In the genomic region with DNA sequence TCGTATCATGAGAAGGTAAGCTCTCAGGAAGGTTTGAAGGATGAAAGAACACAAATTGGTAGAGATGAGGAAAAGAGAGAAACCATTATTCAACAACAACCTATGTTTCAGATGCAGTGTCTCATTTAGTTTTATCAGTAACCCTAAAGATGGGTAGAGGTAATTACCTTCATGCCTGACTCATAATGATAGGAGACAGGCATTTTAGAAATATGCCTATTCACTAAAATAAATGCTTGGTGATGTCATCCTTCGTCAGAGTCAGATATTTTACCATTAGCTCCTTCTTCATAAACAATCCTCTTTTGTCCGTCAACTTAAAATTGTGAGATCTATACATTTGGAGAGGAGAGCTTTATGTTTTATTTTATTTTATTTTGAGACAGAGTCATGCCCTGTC, we compare ENCODE assay signal across 1 cellular context.
TF ChIP-seq lines count a peak whose summit lies in the region.

No MANE protein-coding gene starts in this region.

TF ChIP-seq in HepG2, 621 proteins besides CTCF, POLR2A, EP300 and RAD21:
- 0 out of 2 replicates have a peak, but pooled peaks have one; percentile 16 for TF ChIP-seq CREB1 (IDR thresholded peaks at IDR 0.05)
- no peak for TF ChIP-seq CREB1 (CRISPR knock-in tag; IDR thresholded peaks at IDR 0.05)
- peak; percentile 63 for TF ChIP-seq ATF7 (IDR thresholded peaks at IDR 0.05)
- TF ChIP-seq ATF7 (CRISPR knock-in tag; IDR thresholded peaks at IDR 0.05): no peak
- TF ChIP-seq, protein P1, sequence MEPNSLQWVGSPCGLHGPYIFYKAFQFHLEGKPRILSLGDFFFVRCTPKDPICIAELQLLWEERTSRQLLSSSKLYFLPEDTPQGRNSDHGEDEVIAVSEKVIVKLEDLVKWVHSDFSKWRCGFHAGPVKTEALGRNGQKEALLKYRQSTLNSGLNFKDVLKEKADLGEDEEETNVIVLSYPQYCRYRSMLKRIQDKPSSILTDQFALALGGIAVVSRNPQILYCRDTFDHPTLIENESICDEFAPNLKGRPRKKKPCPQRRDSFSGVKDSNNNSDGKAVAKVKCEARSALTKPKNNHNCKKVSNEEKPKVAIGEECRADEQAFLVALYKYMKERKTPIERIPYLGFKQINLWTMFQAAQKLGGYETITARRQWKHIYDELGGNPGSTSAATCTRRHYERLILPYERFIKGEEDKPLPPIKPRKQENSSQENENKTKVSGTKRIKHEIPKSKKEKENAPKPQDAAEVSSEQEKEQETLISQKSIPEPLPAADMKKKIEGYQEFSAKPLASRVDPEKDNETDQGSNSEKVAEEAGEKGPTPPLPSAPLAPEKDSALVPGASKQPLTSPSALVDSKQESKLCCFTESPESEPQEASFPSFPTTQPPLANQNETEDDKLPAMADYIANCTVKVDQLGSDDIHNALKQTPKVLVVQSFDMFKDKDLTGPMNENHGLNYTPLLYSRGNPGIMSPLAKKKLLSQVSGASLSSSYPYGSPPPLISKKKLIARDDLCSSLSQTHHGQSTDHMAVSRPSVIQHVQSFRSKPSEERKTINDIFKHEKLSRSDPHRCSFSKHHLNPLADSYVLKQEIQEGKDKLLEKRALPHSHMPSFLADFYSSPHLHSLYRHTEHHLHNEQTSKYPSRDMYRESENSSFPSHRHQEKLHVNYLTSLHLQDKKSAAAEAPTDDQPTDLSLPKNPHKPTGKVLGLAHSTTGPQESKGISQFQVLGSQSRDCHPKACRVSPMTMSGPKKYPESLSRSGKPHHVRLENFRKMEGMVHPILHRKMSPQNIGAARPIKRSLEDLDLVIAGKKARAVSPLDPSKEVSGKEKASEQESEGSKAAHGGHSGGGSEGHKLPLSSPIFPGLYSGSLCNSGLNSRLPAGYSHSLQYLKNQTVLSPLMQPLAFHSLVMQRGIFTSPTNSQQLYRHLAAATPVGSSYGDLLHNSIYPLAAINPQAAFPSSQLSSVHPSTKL (CRISPR knock-in tag; IDR thresholded peaks at IDR 0.05): no peak
